Comparison of ENCODE assay signal across 8 cellular contexts in the genomic region with DNA sequence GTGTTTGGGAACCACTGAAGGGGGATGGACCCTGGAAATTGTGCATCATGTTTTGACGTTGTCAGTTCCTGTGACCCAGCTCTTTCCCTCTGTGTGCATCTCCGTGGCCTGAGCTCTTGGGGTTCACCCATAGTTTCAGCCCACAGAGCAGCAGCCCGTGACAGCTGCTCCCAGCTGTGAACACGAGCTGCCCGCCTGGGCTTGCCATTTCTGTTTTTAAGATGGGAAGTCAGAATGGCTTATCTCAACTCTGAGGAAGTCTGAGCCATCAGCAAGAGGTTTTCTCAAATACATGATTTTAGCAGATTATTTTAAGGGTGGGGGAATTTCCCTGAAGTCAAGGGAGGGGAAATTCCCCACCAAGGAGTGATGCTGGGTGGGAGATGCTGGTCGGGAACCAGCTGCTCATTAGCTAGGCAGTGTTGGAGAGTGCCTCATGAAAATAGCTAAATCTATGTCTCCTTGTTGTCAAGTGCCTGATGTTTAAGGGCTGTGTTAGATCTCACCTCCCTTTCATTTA. TPM values are rescaled to one million over a fixed set of nuclear protein-coding genes. Genes with fewer than 3 reads are reported as not detected.
DNase-seq lines count a peak whose midpoint lies in the region; ATAC-seq lines count a peak whose summit lies in the region.

No MANE protein-coding gene starts in this region.

- peak overlapping the region; percentile 95 for H3K27ac Mint-ChIP-seq in activated T-helper 2 cell treated with anti-CD3 and anti-CD28 coated beads, Interferon-gamma antibody, Interleukin-2, Interleukin-4, amounts not matched to agents 10 μg/mL and 5 μg/mL and 100 μg/mL, durations not matched to agents 14 hours and 24 hours and 36 hours
- peak overlapping the region; percentile 99 for H3K27ac Mint-ChIP-seq in memory B cell
- peak overlapping the region; percentile 94 for H3K27ac Mint-ChIP-seq in stimulated activated naive CD8-positive, alpha-beta T cell treated with anti-CD3 and anti-CD28 coated beads, Interleukin-15, Interleukin-2, amounts not matched to agents 100 ng/mL and 50 ng/mL, for 24 hours

- ATAC-seq in GM19468 (IDR thresholded peaks at IDR 0.05; ENCODE audit: extremely low read depth, unreplicated experiment) = peak; percentile 48
- ATAC-seq in HG03571 (IDR thresholded peaks at IDR 0.05; ENCODE audit: unreplicated experiment) = peak; percentile 53
- peak; percentile 67 for ATAC-seq in memory B cell (ENCODE audit: low read depth)

- no peaks in the 10 kb centered on the region for H3K27me3 Mint-ChIP-seq in activated T-helper 2 cell treated with anti-CD3 and anti-CD28 coated beads, Interferon-gamma antibody, Interleukin-2, Interleukin-4, amounts not matched to agents 10 μg/mL and 5 μg/mL and 100 μg/mL, durations not matched to agents 14 hours and 24 hours and 36 hours (ENCODE audit: low read depth)
- no peaks in the 10 kb centered on the region for H3K27me3 Mint-ChIP-seq in memory B cell
- H3K27me3 Mint-ChIP-seq in stimulated activated naive CD8-positive, alpha-beta T cell treated with anti-CD3 and anti-CD28 coated beads, Interleukin-15, Interleukin-2, amounts not matched to agents 100 ng/mL and 50 ng/mL, for 24 hours = no peaks in the 10 kb centered on the region

- DNase-seq in Ammon's horn (ENCODE audit: low spot score) (peak; percentile 69), memory B cell (ENCODE audit: low spot score in 2 of 2) (peak; percentile 52 to 58), hepatic stellate cell (ENCODE audit: low spot score) (no peak), DMS153 treated with DMSO at 0.1 percent for 48 hours (lab: John Stamatoyannopoulos, UW; ENCODE audit: unreplicated experiment) (no peak)
- DNase-seq in activated T-helper 2 cell treated with anti-CD3 and anti-CD28 coated beads, Interferon-gamma antibody, Interleukin-2, Interleukin-4, amounts not matched to agents 10 μg/mL and 5 μg/mL and 100 μg/mL, durations not matched to agents 14 hours and 24 hours and 36 hours (ENCODE audit: low spot score) = peak; percentile 55

- H3K9me3 Mint-ChIP-seq in activated T-helper 2 cell treated with anti-CD3 and anti-CD28 coated beads, Interferon-gamma antibody, Interleukin-2, Interleukin-4, amounts not matched to agents 10 μg/mL and 5 μg/mL and 100 μg/mL, durations not matched to agents 14 hours and 24 hours and 36 hours = no peaks in the 10 kb centered on the region
- no peaks in the 10 kb centered on the region for H3K9me3 Mint-ChIP-seq in memory B cell
- H3K9me3 Mint-ChIP-seq in stimulated activated naive CD8-positive, alpha-beta T cell treated with anti-CD3 and anti-CD28 coated beads, Interleukin-15, Interleukin-2, amounts not matched to agents 100 ng/mL and 50 ng/mL, for 24 hours = no peaks in the 10 kb centered on the region

- intact Hi-C loops in activated T-helper 2 cell treated with anti-CD3 and anti-CD28 coated beads, Interferon-gamma antibody, Interleukin-2, Interleukin-4, amounts not matched to agents 10 μg/mL and 5 μg/mL and 100 μg/mL, durations not matched to agents 14 hours and 24 hours and 36 hours (cut with micrococcal nuclease) = loop anchor here (1.0 to 10.0 kb wide), 8 partner anchors 9 to 900 kb away; a partner anchor contains a TSS

- peak overlapping the region; percentile 62 for H3K4me3 Mint-ChIP-seq in activated T-helper 2 cell treated with anti-CD3 and anti-CD28 coated beads, Interferon-gamma antibody, Interleukin-2, Interleukin-4, amounts not matched to agents 10 μg/mL and 5 μg/mL and 100 μg/mL, durations not matched to agents 14 hours and 24 hours and 36 hours (ENCODE audit: low read depth)
- H3K4me3 Mint-ChIP-seq in memory B cell = peak overlapping the region; percentile 28
- H3K4me3 Mint-ChIP-seq in stimulated activated naive CD8-positive, alpha-beta T cell treated with anti-CD3 and anti-CD28 coated beads, Interleukin-15, Interleukin-2, amounts not matched to agents 100 ng/mL and 50 ng/mL, for 24 hours = peak overlapping the region; percentile 75

- peaks cover 77% of the 10 kb centered on the region for H3K4me1 Mint-ChIP-seq in activated T-helper 2 cell treated with anti-CD3 and anti-CD28 coated beads, Interferon-gamma antibody, Interleukin-2, Interleukin-4, amounts not matched to agents 10 μg/mL and 5 μg/mL and 100 μg/mL, durations not matched to agents 14 hours and 24 hours and 36 hours (ENCODE audit: low read depth)
- peaks cover 37% of the 10 kb centered on the region for H3K4me1 Mint-ChIP-seq in memory B cell
- peaks cover 94% of the 10 kb centered on the region for H3K4me1 Mint-ChIP-seq in stimulated activated naive CD8-positive, alpha-beta T cell treated with anti-CD3 and anti-CD28 coated beads, Interleukin-15, Interleukin-2, amounts not matched to agents 100 ng/mL and 50 ng/mL, for 24 hours (ENCODE audit: low read depth)

- peaks cover 32% of the 10 kb centered on the region for H3K36me3 Mint-ChIP-seq in activated T-helper 2 cell treated with anti-CD3 and anti-CD28 coated beads, Interferon-gamma antibody, Interleukin-2, Interleukin-4, amounts not matched to agents 10 μg/mL and 5 μg/mL and 100 μg/mL, durations not matched to agents 14 hours and 24 hours and 36 hours (ENCODE audit: low read depth)
- H3K36me3 Mint-ChIP-seq in memory B cell = no peaks in the 10 kb centered on the region
- H3K36me3 Mint-ChIP-seq in stimulated activated naive CD8-positive, alpha-beta T cell treated with anti-CD3 and anti-CD28 coated beads, Interleukin-15, Interleukin-2, amounts not matched to agents 100 ng/mL and 50 ng/mL, for 24 hours (ENCODE audit: low read depth) = peaks cover 24% of the 10 kb centered on the region

RNA-seq across cellular contexts. Expression of a gene that starts 34.9 kb away (rescaled TPM):
- not detected in 2 replicates for total RNA-seq in activated T-helper 2 cell treated with anti-CD3 and anti-CD28 coated beads, Interferon-gamma antibody, Interleukin-2, Interleukin-4, amounts not matched to agents 10 μg/mL and 5 μg/mL and 100 μg/mL, durations not matched to agents 14 hours and 24 hours and 36 hours

Comparison
In these comparisons a context has a peak if more than half of its experiments do, and no peak if none do; other contexts are left out.
1. DNase-seq: peak in Ammon's horn (single experiment), activated T-helper 2 cell treated with anti-CD3 and anti-CD28 coated beads, Interferon-gamma antibody, Interleukin-2, Interleukin-4, amounts not matched to agents 10 μg/mL and 5 μg/mL and 100 μg/mL, durations not matched to agents 14 hours and 24 hours and 36 hours (single experiment) and memory B cell (2 of 2); none in hepatic stellate cell (single experiment) and DMS153 treated with DMSO at 0.1 percent for 48 hours (single experiment).
2. Peak in every context shown above with its lines, with median percentiles within 50 percentile points of each other: ATAC-seq, H3K27ac Mint-ChIP-seq and H3K4me3 Mint-ChIP-seq.